Comparison of ENCODE assay signal across 8 cellular contexts in the genomic region with DNA sequence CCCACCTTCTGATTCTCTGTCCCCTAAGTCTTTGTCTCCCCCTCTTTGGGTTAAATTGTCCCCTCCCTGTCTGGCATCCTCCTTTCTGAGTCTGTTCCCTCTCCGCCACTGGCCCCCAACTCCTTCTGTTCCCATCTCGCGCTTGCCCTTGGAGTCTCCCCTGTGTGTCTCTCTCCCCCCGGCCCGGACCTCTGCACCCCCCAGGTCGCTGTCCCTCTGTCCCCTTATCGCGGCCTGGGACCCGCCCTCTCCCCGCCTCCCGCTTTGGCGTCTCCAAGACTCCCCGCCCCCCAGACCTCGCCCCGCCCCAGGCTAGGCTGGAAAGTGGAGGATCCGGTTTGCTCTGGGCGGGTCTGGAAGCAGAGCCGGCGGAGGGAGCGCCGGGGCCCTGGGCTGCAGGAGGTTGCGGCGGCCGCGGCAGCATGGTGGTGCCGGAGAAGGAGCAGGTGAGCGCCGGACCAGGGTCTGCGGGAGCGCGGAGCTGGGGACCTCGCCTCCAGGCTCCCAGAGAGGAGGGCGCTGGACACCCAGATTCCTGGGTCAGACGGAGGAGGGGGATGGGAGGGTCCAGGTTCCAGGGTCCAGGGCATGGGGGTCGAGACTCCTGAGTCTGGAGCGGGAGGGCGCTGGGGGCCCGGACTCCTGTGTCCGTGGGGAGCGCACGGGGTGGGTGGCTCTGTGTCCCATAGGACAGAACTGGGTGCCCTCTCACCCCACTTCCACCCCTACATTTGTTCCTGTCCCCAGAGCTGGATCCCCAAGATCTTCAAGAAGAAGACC. TPM values are rescaled to one million over a fixed set of nuclear protein-coding genes. Genes with fewer than 3 reads are reported as not detected.
A peak's percentile ranks its signal among the peaks of the same experiment; 100 is the strongest.
DNase-seq lines count a peak whose midpoint lies in the region; ATAC-seq and TF ChIP-seq lines count a peak whose summit lies in the region.

A gene (plus strand): TSS at position 348 of the 780 bp plus-strand sequence. CDS start 75 bp downstream, at position 423.

- peak within 1 kb of the TSS; percentile 79 for H3K27ac ChIP-seq in muscle layer of duodenum (ENCODE audit: low read length)

- peaks cover 5% of the 10 kb centered on the region for H3K9me3 Mint-ChIP-seq in activated T-cell treated with anti-CD3 and anti-CD28 coated beads, Interleukin-2, amount 50 U/mL, for 4 hours

- H3K4me3 Mint-ChIP-seq in activated T-cell treated with anti-CD3 and anti-CD28 coated beads, Interleukin-2, amount 50 U/mL, for 4 hours: peak within 1 kb of the TSS; percentile 10

- no peaks in the 10 kb centered on the region for H3K27me3 ChIP-seq in muscle layer of duodenum (ENCODE audit: low read depth, low read length)

- peaks cover 0 to 5% of the 10 kb centered on the region in 2 donors for H3K4me1 ChIP-seq in muscle layer of duodenum (ENCODE audit: control insufficient read depth in 1 of 2, insufficient read depth in 2 of 2, low read length in 2 of 2)

- H3K36me3 Mint-ChIP-seq in activated T-cell treated with anti-CD3 and anti-CD28 coated beads, Interleukin-2, amount 50 U/mL, for 4 hours (ENCODE audit: insufficient read depth): no peaks in the 10 kb centered on the region

- DNase-seq in activated effector memory CD4-positive, alpha-beta T cell treated with anti-CD3 and anti-CD28 coated beads, Interleukin-2, amount 50 U/mL, for 16 hours: peak; percentile 79
- no peak for DNase-seq in activated effector memory CD4-positive, alpha-beta T cell treated with Interleukin-2 at 50 U/mL for 16 hours
- DNase-seq in NCI-H69 (lab: John Stamatoyannopoulos, UW) (peak; percentile 84), fibroblast of gingiva (ENCODE audit: low read depth) (peak; percentile 68)
- peak; percentile 21 for DNase-seq in activated T-cell treated with anti-CD3 and anti-CD28 coated beads, Interleukin-2, amount 50 U/mL, for 4 hours

- H3K27me3 Mint-ChIP-seq in activated T-cell treated with anti-CD3 and anti-CD28 coated beads, Interleukin-2, amount 50 U/mL, for 4 hours (ENCODE audit: low read depth): peaks cover 74% of the 10 kb centered on the region

- no peaks in the 10 kb centered on the region for H3K9me3 ChIP-seq in muscle layer of duodenum (ENCODE audit: control insufficient read depth in 1 of 2, low read length in 2 of 2)

- ATAC-seq in activated T-cell treated with anti-CD3 and anti-CD28 coated beads, Interleukin-2, amount 50 U/mL, for 4 hours: peak; percentile 82 to 85
- ATAC-seq in HG03342 (IDR thresholded peaks at IDR 0.05; ENCODE audit: unreplicated experiment): no peak

- peak within 1 kb of the TSS; percentile 64 to 86 for H3K4me3 ChIP-seq in muscle layer of duodenum (ENCODE audit: low read depth in 1 of 2, low read length in 2 of 2)

- H3K36me3 ChIP-seq in muscle layer of duodenum (ENCODE audit: control insufficient read depth in 1 of 2, insufficient read depth in 2 of 2, low read length in 2 of 2): no peaks in the 10 kb centered on the region

- H3K4me1 Mint-ChIP-seq in activated T-cell treated with anti-CD3 and anti-CD28 coated beads, Interleukin-2, amount 50 U/mL, for 4 hours (ENCODE audit: low read depth): peaks cover 6% of the 10 kb centered on the region

- TF ChIP-seq CTCF in subcutaneous adipose tissue (IDR thresholded peaks at IDR 0.05; ENCODE audit: low read depth): no peak

RNA-seq across cellular contexts. Expression of the gene that starts here (rescaled TPM):
- total RNA-seq in activated T-cell treated with anti-CD3 and anti-CD28 coated beads, Interleukin-2, amount 50 U/mL, for 4 hours: under 1 TPM; 0.37 to 0.43 (median 0.38) TPM
- total RNA-seq in subcutaneous adipose tissue: 10 to 100 TPM in 3 of 4 donors, 1 to 10 TPM in 1; 6.5 to 25.8 (median 11.8) TPM

Comparison
In these comparisons a context has a peak if more than half of its experiments do, and no peak if none do; other contexts are left out.
1. RNA of the gene that starts here (total RNA-seq): 6.5 to 25.8 TPM in subcutaneous adipose tissue; 0.37 to 0.43 TPM in activated T-cell treated with anti-CD3 and anti-CD28 coated beads, Interleukin-2, amount 50 U/mL, for 4 hours; every median in the first group is over 4 times any median in the second.
2. Peak in DNase-seq and ATAC-seq in activated T-cell treated with anti-CD3 and anti-CD28 coated beads, Interleukin-2, amount 50 U/mL, for 4 hours; RNA of the gene not detected or under 1 TPM.